ENCODE assay signal across 1 cellular context in genomic region chr12:100798799-100799198, GRCh38.
TF ChIP-seq lines count a peak whose summit lies in the region.

No MANE protein-coding gene starts in this region.

TF ChIP-seq in SK-N-SH treated with all-trans-retinoic acid at 6 μM for 48 hours, 23 proteins besides CTCF, POLR2A, EP300 and RAD21 (continued from another document):
- TF ChIP-seq TSHZ2 (CRISPR knock-in tag; IDR thresholded peaks at IDR 0.05) (no peak), CSRNP3 (CRISPR knock-in tag; IDR thresholded peaks at IDR 0.05) (no peak), PPARA (CRISPR knock-in tag; IDR thresholded peaks at IDR 0.05; ENCODE audit: borderline replicate concordance) (no peak), ZNF70 (CRISPR knock-in tag; IDR thresholded peaks at IDR 0.05) (no peak), ZFP30 (CRISPR knock-in tag; IDR thresholded peaks at IDR 0.05) (no peak), TOX (CRISPR knock-in tag; IDR thresholded peaks at IDR 0.05; ENCODE audit: borderline replicate concordance) (no peak), ZC3H10 (CRISPR knock-in tag; IDR thresholded peaks at IDR 0.05) (no peak), CSDC2 (CRISPR knock-in tag; IDR thresholded peaks at IDR 0.05) (no peak), ZNF565 (CRISPR knock-in tag; conservative IDR thresholded peaks at IDR 0.05; ENCODE audit: low read depth) (no peak)
